11 cellular contexts compared by ENCODE assay signal in the genomic region with DNA sequence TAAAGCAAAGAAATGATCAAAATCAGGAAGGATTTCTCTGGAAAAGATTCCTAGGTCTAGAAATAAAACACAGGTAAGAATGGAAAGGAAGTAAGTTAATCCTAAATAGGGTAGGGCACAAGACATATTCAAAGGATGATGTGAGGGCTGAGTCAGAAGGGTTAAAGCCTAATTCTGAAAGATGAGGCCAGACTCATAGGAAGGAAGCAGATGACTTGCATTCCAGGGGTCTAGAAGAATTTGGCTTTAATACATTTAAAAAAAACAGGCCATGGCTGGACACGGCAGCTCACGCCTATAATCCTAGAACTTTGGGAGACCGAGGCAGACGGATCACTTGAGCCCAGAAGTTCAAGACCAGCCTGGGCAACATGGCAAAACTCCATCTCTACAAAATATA. TPM values are rescaled to one million over a fixed set of nuclear protein-coding genes. Genes with fewer than 3 reads are reported as not detected.
DNase-seq lines count a peak whose midpoint lies in the region; ATAC-seq, FAIRE-seq and TF ChIP-seq lines count a peak whose summit lies in the region.
"Had no signal": no experiment of that assay in that cellular context is flagged by ENCODE, and none has a peak within 500 bp of the region (broad histone marks: within the 10 kb centered on the region; RNA-seq: fewer than 3 reads in every experiment).

No MANE protein-coding gene starts in this region.

- no peak overlapping the region for H2AFZ ChIP-seq in endothelial cell of umbilical vein (ENCODE audit: low read depth, low read length)
- H2AFZ ChIP-seq in trophoblast cell (ENCODE audit: insufficient read depth, low read length, poor library complexity): no peak overlapping the region

- H3K9ac ChIP-seq in endothelial cell of umbilical vein (replicated peaks; ENCODE audit: extremely low read depth, insufficient read depth, low read length) (peak overlapping the region; percentile 11), trophoblast cell (ENCODE audit: low read length) (no peak overlapping the region)

- H2BK12ac ChIP-seq in trophoblast cell (ENCODE audit: low read length): no peak overlapping the region

- H3K27ac ChIP-seq in RWPE1 (peak overlapping the region; percentile 77), endothelial cell of umbilical vein (ENCODE audit: insufficient read depth, low read depth, low read length) (peak overlapping the region; percentile 82), trophoblast cell (ENCODE audit: low read depth, low read length) (no peak overlapping the region), tibial nerve (peak overlapping the region in 1 of 4 donors; percentile 10)

- H3K79me1 ChIP-seq in trophoblast cell (ENCODE audit: low read length): peaks cover 9% of the 10 kb centered on the region

- POLR2A ChIA-PET in RWPE1 (lab: Yijun Ruan, JAX; ENCODE audit: low non-redundant PET): no interaction called here
- POLR2A ChIA-PET in endothelial cell of umbilical vein (lab: Charles Lee): interaction anchor here (0.9 kb wide), 1 partner anchor 17 kb away, joined by 4 read pairs; no protein-coding TSS in a partner anchor

- H3K9me3 ChIP-seq in endothelial cell of umbilical vein (replicated peaks; ENCODE audit: control insufficient read depth, insufficient read depth, low read length): no peaks in the 10 kb centered on the region
- H3K9me3 ChIP-seq in trophoblast cell (ENCODE audit: insufficient read depth, low read depth, low read length): no peaks in the 10 kb centered on the region
- H3K9me3 ChIP-seq in tibial nerve: no peaks in the 10 kb centered on the region

- no peak overlapping the region for H4K91ac ChIP-seq in trophoblast cell (ENCODE audit: low read depth, low read length)

- H4K20me1 ChIP-seq in endothelial cell of umbilical vein (replicated peaks; ENCODE audit: control insufficient read depth, extremely low read depth, insufficient read depth, low read length): peaks cover 12% of the 10 kb centered on the region

- in situ Hi-C loops in GM13977 (cut with MboI; ENCODE audit: low pct_unique_long_range_greater_than_20kb, low sequenced_read_pairs, unreplicated experiment): loop anchor here (10.0 kb wide), 1 partner anchor 113 kb away; no protein-coding TSS in a partner anchor

- H3K14ac ChIP-seq in trophoblast cell (ENCODE audit: low read length): no peak overlapping the region

- CTCF ChIA-PET in RWPE1 (lab: Yijun Ruan, JAX) (interaction anchor here (0.7 kb wide), 1 partner anchor 536 kb away, joined by 3 read pairs; no protein-coding TSS in a partner anchor), endothelial cell of umbilical vein (lab: Charles Lee) (interaction anchor here (1.1 to 1.5 kb wide), 3 partner anchors 17 to 403 kb away, joined by 3 read pairs; no protein-coding TSS in a partner anchor)

- FAIRE-seq in endothelial cell of umbilical vein (lab: Jason Lieb, UNC): peak; percentile 77

- H3K27me3 ChIP-seq in endothelial cell of umbilical vein (ENCODE audit: control insufficient read depth in 2 of 2, insufficient read depth in 2 of 2, low read length in 2 of 2) (no peaks in the 10 kb centered on the region), trophoblast cell (ENCODE audit: insufficient read depth, low read length) (no peaks in the 10 kb centered on the region), tibial nerve (no peaks in the 10 kb centered on the region)

- WGBS in trophoblast cell (ENCODE audit: extremely low coverage, insufficient coverage, insufficient read length): no CpG with 5 or more reads among the region's 4 CpGs
- 56 to 67% methylated on average over 4 of the region's 4 CpGs for WGBS in tibial nerve, 2 donors

- no peak overlapping the region for H2BK5ac ChIP-seq in trophoblast cell (ENCODE audit: low read depth, low read length, poor library complexity)

- ATAC-seq in HG02571 (IDR thresholded peaks at IDR 0.05; ENCODE audit: unreplicated experiment): no peak
- ATAC-seq: sciatic nerve; stimulated activated naive CD8-positive, alpha-beta T cell treated with anti-CD3 and anti-CD28 coated beads, Interleukin-15, amount 100 ng/mL, for 72 hours had no signal

- TF ChIP-seq CTCF in RWPE1 (conservative IDR thresholded peaks at IDR 0.05; ENCODE audit: low read depth) (no peak), endothelial cell of umbilical vein (IDR thresholded peaks at IDR 0.05; ENCODE audit: extremely low read depth in 1 of 2, insufficient read depth in 1 of 2, low read depth in 1 of 2, low read length in 2 of 2) (no peak), tibial nerve (IDR thresholded peaks at IDR 0.05) (no peak), GM13977 (IDR thresholded peaks at IDR 0.05; ENCODE audit: extremely low read depth, insufficient read depth, missing control alignments) (no peak)

- TF ChIP-seq POLR2A in endothelial cell of umbilical vein (IDR thresholded peaks at IDR 0.05; ENCODE audit: low read depth, low read length): no peak
- TF ChIP-seq POLR2A in tibial nerve (IDR thresholded peaks at IDR 0.05): no peak

- DNase-seq in ELR (ENCODE audit: low read depth) (peak; percentile 97), RWPE1 (ENCODE audit: low spot score) (peak; percentile 60), endothelial cell of umbilical vein (ENCODE audit: low read depth, low spot score) (no peak), trophoblast cell (no peak), SIG-M5 treated with dmso at 0.1 percent for 504 hours (lab: John Stamatoyannopoulos, UW; ENCODE audit: unreplicated experiment) (no peak), tibial nerve (ENCODE audit: low spot score in 2 of 2) (no peak), GM13977 (ENCODE audit: low spot score) (no peak)
- DNase-seq: amygdala; stimulated activated naive CD8-positive, alpha-beta T cell treated with anti-CD3 and anti-CD28 coated beads, Interleukin-15, amount 100 ng/mL, for 72 hours had no signal

- no TSS peak for BruUV-seq in endothelial cell of umbilical vein (replicated peaks; lab: Mats Ljungman, UMichigan)

- H3K36me3 ChIP-seq in endothelial cell of umbilical vein (ENCODE audit: control insufficient read depth in 2 of 2, extremely low read depth in 1 of 2, insufficient read depth in 2 of 2, low read length in 2 of 2) (peaks cover 0 to 23% of the 10 kb centered on the region in 2 experiments), trophoblast cell (ENCODE audit: control insufficient read depth in 1 of 2, insufficient read depth in 2 of 2, low read length in 2 of 2) (peaks cover 2 to 10% of the 10 kb centered on the region in 2 experiments), tibial nerve (peaks cover 0 to 35% (median 0%) of the 10 kb centered on the region in 3 donors)

- H2BK120ac ChIP-seq in trophoblast cell (ENCODE audit: insufficient read depth, low read length, poor library complexity): no peak overlapping the region

- H3K79me2 ChIP-seq in endothelial cell of umbilical vein (ENCODE audit: control insufficient read depth, insufficient read depth, low read length) (peaks cover 82% of the 10 kb centered on the region), trophoblast cell (ENCODE audit: control insufficient read depth, insufficient read depth, low read length, poor library complexity) (peaks cover 8% of the 10 kb centered on the region)

- H4K12ac ChIP-seq in trophoblast cell (ENCODE audit: low read depth, low read length): no peak overlapping the region

- no peak for TF ChIP-seq EP300 in tibial nerve (IDR thresholded peaks at IDR 0.05)

- no peak overlapping the region for H3K23ac ChIP-seq in trophoblast cell (ENCODE audit: low read length)

- no peaks in the 10 kb centered on the region for H3K9me1 ChIP-seq in endothelial cell of umbilical vein (replicated peaks; ENCODE audit: control insufficient read depth, extremely low read depth, insufficient read depth, low read length)

- intact Hi-C loops in endothelial cell of umbilical vein (cut with micrococcal nuclease): loop anchor here (1.0 to 5.0 kb wide), 4 partner anchors 8 to 981 kb away; partner anchors contain the start of gene TIPARP

- H3K18ac ChIP-seq in trophoblast cell (ENCODE audit: low read length): no peak overlapping the region

- H3K4me3 ChIP-seq in endothelial cell of umbilical vein (replicated peaks in 1 of 3; ENCODE audit: insufficient read depth in 1 of 3, low read depth in 1 of 3, low read length in 3 of 3): peak overlapping the region in 1 of 3 experiments; percentile 23
- no peak overlapping the region for H3K4me3 ChIP-seq in trophoblast cell (ENCODE audit: low read depth, low read length)
- H3K4me3 ChIP-seq in tibial nerve: no peak overlapping the region

- dilution Hi-C loops in endothelial cell of umbilical vein (cut with MboI; ENCODE audit: extremely low pct_ligation_motif_present, low sequenced_read_pairs): no loop called here

- peak overlapping the region; percentile 10 for H3K4ac ChIP-seq in trophoblast cell (ENCODE audit: low read depth, low read length)

- H4K8ac ChIP-seq in trophoblast cell (ENCODE audit: low read depth, low read length): no peak overlapping the region

- H3K4me2 ChIP-seq in endothelial cell of umbilical vein (ENCODE audit: insufficient read depth, low read length): peak overlapping the region; percentile 62
- peak overlapping the region; percentile 24 for H3K4me2 ChIP-seq in trophoblast cell (ENCODE audit: low read length)

- H2AK5ac ChIP-seq in trophoblast cell (ENCODE audit: low read length): no peak overlapping the region

- H3K4me1 ChIP-seq in endothelial cell of umbilical vein (ENCODE audit: control insufficient read depth, extremely low read depth, insufficient read depth, low read length) (peaks cover 70% of the 10 kb centered on the region), trophoblast cell (ENCODE audit: control insufficient read depth in 1 of 2, insufficient read depth in 2 of 2, low read length in 2 of 2) (peaks cover 2 to 5% of the 10 kb centered on the region in 2 experiments), tibial nerve (peaks cover 7 to 79% (median 25%) of the 10 kb centered on the region in 4 donors)

TF ChIP-seq in endothelial cell of umbilical vein, 7 proteins besides CTCF, POLR2A, EP300 and RAD21 (continues in another document):
- TF ChIP-seq JUN (IDR thresholded peaks at IDR 0.05; ENCODE audit: borderline replicate concordance, insufficient read depth, insufficient read length, low read depth) (peak; percentile 67), FOS (IDR thresholded peaks at IDR 0.05; ENCODE audit: borderline replicate concordance, insufficient read depth, low read length) (peak; percentile 67), MYC (IDR thresholded peaks at IDR 0.05; ENCODE audit: low read depth, low read length) (no peak), POLR2AphosphoS5 (IDR thresholded peaks at IDR 0.05; ENCODE audit: insufficient read depth, low read depth, low read length) (peak; percentile 27)

RNA-seq across cellular contexts. Expression of gene SSR3, which starts 3.2 kb away (rescaled TPM):
- total RNA-seq in endothelial cell of umbilical vein: 355 and 370 TPM in 2 replicates
- polyA plus RNA-seq in endothelial cell of umbilical vein: 155 and 160 TPM in 2 replicates
- polyA plus RNA-seq in endothelial cell of umbilical vein (2011; cell fraction: cytosol; rRNA removed): 213 and 219 TPM in 2 replicates
- 79.0 and 84.4 TPM in 2 replicates for polyA plus RNA-seq in endothelial cell of umbilical vein (2011; cell fraction: nucleus; rRNA removed)
- 262 and 391 TPM in 2 replicates for polyA plus RNA-seq in endothelial cell of umbilical vein (2012)
- polyA minus RNA-seq in endothelial cell of umbilical vein: 558 and 653 TPM in 2 replicates
- polyA minus RNA-seq in endothelial cell of umbilical vein (2011; cell fraction: cytosol; rRNA and poly(A)+ RNA removed): 89.5 TPM
- polyA minus RNA-seq in endothelial cell of umbilical vein (2011; cell fraction: nucleus; rRNA and poly(A)+ RNA removed): 108 and 116 TPM in 2 replicates
- polyA plus RNA-seq in trophoblast cell (2013): 329 and 336 TPM in 2 replicates
- 10 to 100 TPM; 73.2 to 88.5 (median 79.0) TPM for total RNA-seq in tibial nerve

Comparison
In these comparisons a context has a peak if more than half of its experiments do, and no peak if none do; other contexts are left out.
1. DNase-seq: peak in ELR (single experiment) and RWPE1 (single experiment); none in endothelial cell of umbilical vein (single experiment), trophoblast cell (0 of 2), SIG-M5 treated with dmso at 0.1 percent for 504 hours (single experiment), tibial nerve (0 of 2) and GM13977 (single experiment).